ENCODE assay signal across 11 cellular contexts in genomic region chr11:96228911-96229310, GRCh38.
DNase-seq lines count a peak whose midpoint lies in the region; ATAC-seq and TF ChIP-seq lines count a peak whose summit lies in the region.
"Had no signal": no experiment of that assay in that cellular context is flagged by ENCODE, and none has a peak within 500 bp of the region (broad histone marks: within the 10 kb centered on the region; RNA-seq: fewer than 3 reads in every experiment).

No MANE protein-coding gene starts in this region.

- H2AK5ac ChIP-seq in trophoblast cell (ENCODE audit: low read length), result no peak overlapping the region

- no peak overlapping the region for H4K12ac ChIP-seq in trophoblast cell (ENCODE audit: low read depth, low read length)

- no peaks in the 10 kb centered on the region for H3K36me3 ChIP-seq in CD4-positive, CD25-positive, alpha-beta regulatory T cell (ENCODE audit: control insufficient read depth, insufficient read depth, low read length)
- H3K36me3 ChIP-seq in endodermal cell (ENCODE audit: control insufficient read depth, insufficient read depth, low read length) (no peaks in the 10 kb centered on the region), trophoblast cell (ENCODE audit: control insufficient read depth in 1 of 2, insufficient read depth in 2 of 2, low read length in 2 of 2) (peaks cover 4 to 5% of the 10 kb centered on the region in 2 experiments)

- H3K14ac ChIP-seq in trophoblast cell (ENCODE audit: low read length), result no peak overlapping the region

- H2BK120ac ChIP-seq in trophoblast cell (ENCODE audit: insufficient read depth, low read length, poor library complexity), result no peak overlapping the region

- H3K4me3 ChIP-seq in CD4-positive, CD25-positive, alpha-beta regulatory T cell (ENCODE audit: low read depth, low read length), result no peak overlapping the region
- H3K4me3 ChIP-seq in endodermal cell (ENCODE audit: low read length) (no peak overlapping the region), trophoblast cell (ENCODE audit: low read depth, low read length) (no peak overlapping the region)

- H4K8ac ChIP-seq in trophoblast cell (ENCODE audit: low read depth, low read length), result no peak overlapping the region

- no peak overlapping the region for H4K91ac ChIP-seq in trophoblast cell (ENCODE audit: low read depth, low read length)

- no peak overlapping the region for H3K4ac ChIP-seq in trophoblast cell (ENCODE audit: low read depth, low read length)

- peak overlapping the region; percentile 64 to 92 (median 75) for H3K27ac Mint-ChIP-seq in CD4-positive, CD25-positive, alpha-beta regulatory T cell
- peak overlapping the region; percentile 81 for H3K27ac Mint-ChIP-seq in endodermal cell

- no peak overlapping the region for H2BK5ac ChIP-seq in trophoblast cell (ENCODE audit: low read depth, low read length, poor library complexity)

- H2AFZ ChIP-seq in trophoblast cell (ENCODE audit: insufficient read depth, low read length, poor library complexity), result no peak overlapping the region

- no peaks in the 10 kb centered on the region for H3K9me3 Mint-ChIP-seq in CD4-positive, CD25-positive, alpha-beta regulatory T cell
- peaks cover 2% of the 10 kb centered on the region for H3K9me3 Mint-ChIP-seq in endodermal cell

- H3K27me3 Mint-ChIP-seq in CD4-positive, CD25-positive, alpha-beta regulatory T cell, result no peaks in the 10 kb centered on the region
- no peaks in the 10 kb centered on the region for H3K27me3 Mint-ChIP-seq in endodermal cell (ENCODE audit: insufficient read depth)

- H3K36me3 Mint-ChIP-seq in CD4-positive, CD25-positive, alpha-beta regulatory T cell, result peaks cover 26% of the 10 kb centered on the region
- peaks cover 3% of the 10 kb centered on the region for H3K36me3 Mint-ChIP-seq in endodermal cell (ENCODE audit: low read depth)

- H3K4me1 Mint-ChIP-seq in CD4-positive, CD25-positive, alpha-beta regulatory T cell, result peaks cover 29 to 88% (median 50%) of the 10 kb centered on the region in 4 donors
- H3K4me1 Mint-ChIP-seq in endodermal cell, result peaks cover 23% of the 10 kb centered on the region

- H3K79me2 ChIP-seq in trophoblast cell (ENCODE audit: control insufficient read depth, insufficient read depth, low read length, poor library complexity), result peaks cover 9% of the 10 kb centered on the region

- H3K4me3 Mint-ChIP-seq in CD4-positive, CD25-positive, alpha-beta regulatory T cell, result peak overlapping the region in 2 of 4 donors; percentile 20 to 23
- no peak overlapping the region for H3K4me3 Mint-ChIP-seq in endodermal cell

- no peak overlapping the region for H3K9ac ChIP-seq in endodermal cell (ENCODE audit: extremely low read depth, low read length, poor library complexity, severe bottlenecking)
- no peak overlapping the region for H3K9ac ChIP-seq in trophoblast cell (ENCODE audit: low read length)

- H3K4me1 ChIP-seq in CD4-positive, CD25-positive, alpha-beta regulatory T cell (ENCODE audit: control insufficient read depth, insufficient read depth, low read length, poor library complexity, severe bottlenecking), result peaks cover 12% of the 10 kb centered on the region
- H3K4me1 ChIP-seq in endodermal cell (ENCODE audit: control insufficient read depth, insufficient read depth, low read length) (peaks cover 4% of the 10 kb centered on the region), trophoblast cell (ENCODE audit: control insufficient read depth in 1 of 2, insufficient read depth in 2 of 2, low read length in 2 of 2) (peaks cover 7 to 14% of the 10 kb centered on the region in 2 experiments)

- no peaks in the 10 kb centered on the region for H3K9me3 ChIP-seq in CD4-positive, CD25-positive, alpha-beta regulatory T cell (ENCODE audit: control insufficient read depth in 2 of 2, low read length in 2 of 2)
- H3K9me3 ChIP-seq in endodermal cell (ENCODE audit: control insufficient read depth, low read length) (no peaks in the 10 kb centered on the region), trophoblast cell (ENCODE audit: insufficient read depth, low read depth, low read length) (no peaks in the 10 kb centered on the region)

- no peak overlapping the region for H2BK12ac ChIP-seq in trophoblast cell (ENCODE audit: low read length)

- H3K27ac ChIP-seq in CD4-positive, CD25-positive, alpha-beta regulatory T cell (ENCODE audit: insufficient read depth, low read length, poor library complexity, severe bottlenecking), result no peak overlapping the region
- H3K27ac ChIP-seq in endodermal cell (ENCODE audit: low read depth, low read length) (peak overlapping the region; percentile 16), trophoblast cell (ENCODE audit: low read depth, low read length) (peak overlapping the region; percentile 97)

- H3K79me1 ChIP-seq in trophoblast cell (ENCODE audit: low read length), result peaks cover 28% of the 10 kb centered on the region

- H3K23ac ChIP-seq in trophoblast cell (ENCODE audit: low read length), result no peak overlapping the region

- no peak overlapping the region for H3K4me2 ChIP-seq in trophoblast cell (ENCODE audit: low read length)

- H3K18ac ChIP-seq in trophoblast cell (ENCODE audit: low read length), result no peak overlapping the region

- no peaks in the 10 kb centered on the region for H3K27me3 ChIP-seq in CD4-positive, CD25-positive, alpha-beta regulatory T cell (ENCODE audit: control insufficient read depth, insufficient read depth, low read length)
- H3K27me3 ChIP-seq in endodermal cell (ENCODE audit: control insufficient read depth, insufficient read depth, low read length, poor library complexity, severe bottlenecking), result no peaks in the 10 kb centered on the region
- no peaks in the 10 kb centered on the region for H3K27me3 ChIP-seq in trophoblast cell (ENCODE audit: insufficient read depth, low read length)

- DNase-seq in CD4-positive, CD25-positive, alpha-beta regulatory T cell, result no peak
- DNase-seq in RPMI7951 (ENCODE audit: low read depth), result peak; percentile 45
- DNase-seq in endodermal cell, result no peak
- DNase-seq in trophoblast cell, result peak in 1 of 2 donors; percentile 16
- no peak for DNase-seq in stimulated activated CD4-positive, alpha-beta T cell treated with anti-CD3 and anti-CD28 coated beads, Interleukin-4, amount 100 ng/mL, for 1 hour
- DNase-seq in NCI-H2081 (lab: John Stamatoyannopoulos, UW), result no peak
- DNase-seq in NCI-H82 (lab: John Stamatoyannopoulos, UW), result no peak
- DNase-seq: activated gamma-delta T cell, DMS79 treated with DMSO at 0.1 percent for 48 hours, glutamatergic neuron had no signal

- ATAC-seq in CD4-positive, CD25-positive, alpha-beta regulatory T cell (ENCODE audit: low read depth in 2 of 2), result no peak
- ATAC-seq in HG02970 (IDR thresholded peaks at IDR 0.05; ENCODE audit: low FRiP score, unreplicated experiment), result no peak

- no peak for TF ChIP-seq CTCF in endodermal cell (conservative IDR thresholded peaks at IDR 0.05)
